Comparison of ENCODE assay signal across 8 cellular contexts in genomic region chr5:177455036-177455660, GRCh38. TPM values are rescaled to one million over a fixed set of nuclear protein-coding genes. Genes with fewer than 3 reads are reported as not detected.
DNase-seq lines count a peak whose midpoint lies in the region; ATAC-seq and TF ChIP-seq lines count a peak whose summit lies in the region.

No MANE protein-coding gene starts in this region.

- H3K4me3 Mint-ChIP-seq in activated T-helper 2 cell treated with anti-CD3 and anti-CD28 coated beads, Interferon-gamma antibody, Interleukin-2, Interleukin-4, amounts not matched to agents 10 μg/mL and 5 μg/mL and 100 μg/mL, durations not matched to agents 14 hours and 24 hours and 36 hours (ENCODE audit: low read depth), result peak overlapping the region; percentile 84

- no peak for TF ChIP-seq RAD21 in IMR-90 (IDR thresholded peaks at IDR 0.05; ENCODE audit: low read length)

- H4K5ac ChIP-seq in IMR-90 (ENCODE audit: low read depth, low read length), result no peak overlapping the region

- H3K4ac ChIP-seq in IMR-90 (ENCODE audit: low read depth, low read length), result no peak overlapping the region

- peaks cover 2% of the 10 kb centered on the region for H3K36me3 Mint-ChIP-seq in activated T-helper 2 cell treated with anti-CD3 and anti-CD28 coated beads, Interferon-gamma antibody, Interleukin-2, Interleukin-4, amounts not matched to agents 10 μg/mL and 5 μg/mL and 100 μg/mL, durations not matched to agents 14 hours and 24 hours and 36 hours (ENCODE audit: low read depth)

- CTCF ChIA-PET in IMR-90 (lab: Yijun Ruan, JAX), result interaction anchor here (0.7 to 5.2 kb wide), 6 partner anchors 10 to 65 kb away, joined by 3 to 44 read pairs (median 4); no protein-coding TSS in a partner anchor

- peak; percentile 32 for DNase-seq in DMS79 (lab: John Stamatoyannopoulos, UW)
- peak; percentile 57 for DNase-seq in IMR-90
- peak; percentile 84 for DNase-seq in RKO (ENCODE audit: low spot score)
- DNase-seq in activated T-helper 2 cell treated with anti-CD3 and anti-CD28 coated beads, Interferon-gamma antibody, Interleukin-2, Interleukin-4, amounts not matched to agents 10 μg/mL and 5 μg/mL and 100 μg/mL, durations not matched to agents 14 hours and 24 hours and 36 hours (ENCODE audit: low spot score), result peak; percentile 89
- no peak for DNase-seq in foreskin keratinocyte
- peak; percentile 62 for DNase-seq in occipital lobe (lab: John Stamatoyannopoulos, UW)
- DNase-seq in thoracic aorta (ENCODE audit: low spot score), result no peak

- peaks cover 8% of the 10 kb centered on the region for H3K4me1 ChIP-seq in IMR-90 (ENCODE audit: control insufficient read depth, insufficient read depth, low read length)
- H3K4me1 ChIP-seq in foreskin keratinocyte, result no peaks in the 10 kb centered on the region
- H3K4me1 ChIP-seq in thoracic aorta (ENCODE audit: control insufficient read depth in 1 of 2, low read depth in 2 of 2), result peaks cover 14 to 46% of the 10 kb centered on the region in 2 donors

- POLR2A ChIA-PET in IMR-90 (lab: Charles Lee; ENCODE audit: unreplicated experiment), result interaction anchor here (0.5 kb wide), 1 partner anchor 66 kb away, joined by 3 read pairs; no protein-coding TSS in a partner anchor

- 0 out of 2 replicates have a peak overlapping the region, but pooled peaks have one; percentile 14 for H3K9ac ChIP-seq in IMR-90 (ENCODE audit: low read depth, low read length)

- H3K36me3 ChIP-seq in IMR-90 (ENCODE audit: control insufficient read depth, insufficient read depth, low read length), result peaks cover 36% of the 10 kb centered on the region
- H3K36me3 ChIP-seq in thoracic aorta, result peaks cover 12% of the 10 kb centered on the region

- H3K9me3 Mint-ChIP-seq in activated T-helper 2 cell treated with anti-CD3 and anti-CD28 coated beads, Interferon-gamma antibody, Interleukin-2, Interleukin-4, amounts not matched to agents 10 μg/mL and 5 μg/mL and 100 μg/mL, durations not matched to agents 14 hours and 24 hours and 36 hours, result no peaks in the 10 kb centered on the region

- H4K20me1 ChIP-seq in IMR-90 (ENCODE audit: insufficient read depth, low read length), result peaks cover 56% of the 10 kb centered on the region

- no peaks in the 10 kb centered on the region for H3K9me3 ChIP-seq in IMR-90 (ENCODE audit: control insufficient read depth, insufficient read depth, low read length)
- no peaks in the 10 kb centered on the region for H3K9me3 ChIP-seq in thoracic aorta

- in situ Hi-C loops in IMR-90 (cut with MboI; ENCODE audit: low sequenced_read_pairs), result no loop called here

- H3K56ac ChIP-seq in IMR-90 (ENCODE audit: extremely low read depth, insufficient read depth, low read length), result 0 out of 2 replicates have a peak overlapping the region, but pooled peaks have one; percentile 1

- H3K4me2 ChIP-seq in IMR-90 (ENCODE audit: low read depth, low read length), result peak overlapping the region; percentile 82

- no peak overlapping the region for H2BK20ac ChIP-seq in IMR-90 (ENCODE audit: low read depth, low read length)

- no peaks in the 10 kb centered on the region for H3K9me1 ChIP-seq in IMR-90 (ENCODE audit: insufficient read depth, low read length)

- BruUV-seq in IMR-90 (replicated peaks; lab: Mats Ljungman, UMichigan), result no TSS peak

- H3K23ac ChIP-seq in IMR-90 (ENCODE audit: low read depth, low read length), result no peak overlapping the region

- TF ChIP-seq CTCF in IMR-90 (conservative IDR thresholded peaks at IDR 0.05; ENCODE audit: low read depth, low read length) (peak; percentile 60), foreskin keratinocyte (conservative IDR thresholded peaks at IDR 0.05) (peak; percentile 78), thoracic aorta (IDR thresholded peaks at IDR 0.05) (peak; percentile 68)

- H3K27me3 ChIP-seq in IMR-90 (ENCODE audit: control insufficient read depth, insufficient read depth, low read length) (no peaks in the 10 kb centered on the region), foreskin keratinocyte (peaks cover 14% of the 10 kb centered on the region), thoracic aorta (replicated peaks; ENCODE audit: insufficient read depth) (no peaks in the 10 kb centered on the region)

- H3K27me3 Mint-ChIP-seq in activated T-helper 2 cell treated with anti-CD3 and anti-CD28 coated beads, Interferon-gamma antibody, Interleukin-2, Interleukin-4, amounts not matched to agents 10 μg/mL and 5 μg/mL and 100 μg/mL, durations not matched to agents 14 hours and 24 hours and 36 hours (ENCODE audit: low read depth), result peaks cover 8% of the 10 kb centered on the region

- no peak overlapping the region for H2BK120ac ChIP-seq in IMR-90 (ENCODE audit: low read depth, low read length)

- no peak overlapping the region for H2BK5ac ChIP-seq in IMR-90 (ENCODE audit: low read depth, low read length, poor library complexity, severe bottlenecking)

- H3K4me3 ChIP-seq in IMR-90 (ENCODE audit: insufficient read depth, low read depth, low read length) (peak overlapping the region; percentile 38), thoracic aorta (peak overlapping the region; percentile 74)

- dilution Hi-C loops in IMR-90 (cut with HindIII; ENCODE audit: low sequenced_read_pairs, unreplicated experiment), result no loop called here

- peaks cover 0 to 7% of the 10 kb centered on the region in 2 experiments; a peak in 1 of 4 replicates for H3K79me1 ChIP-seq in IMR-90 (ENCODE audit: low read depth in 1 of 2, low read length in 2 of 2)

- no peak overlapping the region for H2AK5ac ChIP-seq in IMR-90 (ENCODE audit: low read depth, low read length)

- ATAC-seq in GM21515 (IDR thresholded peaks at IDR 0.05; ENCODE audit: unreplicated experiment), result peak; percentile 45
- ATAC-seq in IMR-90 (ENCODE audit: low read depth), result peak; percentile 37
- peak; percentile 43 for ATAC-seq in foreskin keratinocyte
- peak; percentile 2 for ATAC-seq in thoracic aorta (ENCODE audit: insufficient number of reproducible peaks, low FRiP score, low read depth)

- H3K18ac ChIP-seq in IMR-90 (ENCODE audit: low read depth, low read length), result no peak overlapping the region

- no peak for TF ChIP-seq POLR2A in IMR-90 (IDR thresholded peaks at IDR 0.05; ENCODE audit: low read depth, low read length)

- no peak overlapping the region for H3K27ac Mint-ChIP-seq in activated T-helper 2 cell treated with anti-CD3 and anti-CD28 coated beads, Interferon-gamma antibody, Interleukin-2, Interleukin-4, amounts not matched to agents 10 μg/mL and 5 μg/mL and 100 μg/mL, durations not matched to agents 14 hours and 24 hours and 36 hours

- H3K4me1 Mint-ChIP-seq in activated T-helper 2 cell treated with anti-CD3 and anti-CD28 coated beads, Interferon-gamma antibody, Interleukin-2, Interleukin-4, amounts not matched to agents 10 μg/mL and 5 μg/mL and 100 μg/mL, durations not matched to agents 14 hours and 24 hours and 36 hours (ENCODE audit: low read depth), result peaks cover 17% of the 10 kb centered on the region

- H3K27ac ChIP-seq in IMR-90 (ENCODE audit: insufficient read depth, low read length), result no peak overlapping the region; the same call in 1 of the 2 replicates
- no peak overlapping the region for H3K27ac ChIP-seq in foreskin keratinocyte
- peak overlapping the region; percentile 71 to 81 for H3K27ac ChIP-seq in thoracic aorta

- H4K91ac ChIP-seq in IMR-90 (ENCODE audit: insufficient read depth, low read depth, low read length), result no peak overlapping the region

- H2BK15ac ChIP-seq in IMR-90 (ENCODE audit: low read depth, low read length), result no peak overlapping the region

- H4K8ac ChIP-seq in IMR-90 (ENCODE audit: low read depth in 2 of 2, low read length in 2 of 2), result no peak overlapping the region

- 2% methylated on average over 31 of the region's 80 CpGs; no CpG with 5 or more reads in 1 of the 2 experiments for WGBS in IMR-90 (ENCODE audit: extremely low coverage in 2 of 2, insufficient read length in 1 of 2), 2 experiments

- intact Hi-C loops in IMR-90 (cut with micrococcal nuclease), result loop anchor here (1.0 kb wide), 1 partner anchor 45 kb away; no protein-coding TSS in a partner anchor
- intact Hi-C loops in activated T-helper 2 cell treated with anti-CD3 and anti-CD28 coated beads, Interferon-gamma antibody, Interleukin-2, Interleukin-4, amounts not matched to agents 10 μg/mL and 5 μg/mL and 100 μg/mL, durations not matched to agents 14 hours and 24 hours and 36 hours (cut with micrococcal nuclease), result loop anchor here (1.0 kb wide), 2 partner anchors 29 to 143 kb away; partner anchors contain the start of gene GRK6

- H3K14ac ChIP-seq in IMR-90 (replicated peaks; ENCODE audit: low read depth, low read length), result no peak overlapping the region

- peak overlapping the region; percentile 82 for H2AK9ac ChIP-seq in IMR-90 (replicated peaks; ENCODE audit: low read depth, low read length, poor library complexity)

- peak overlapping the region; percentile 82 for H2AFZ ChIP-seq in IMR-90 (replicated peaks; ENCODE audit: low read length, poor library complexity)

RNA-seq across cellular contexts. Expression of gene PRR7, which starts 8.5 kb away (rescaled TPM):
- total RNA-seq in IMR-90 (2012; rRNA removed), result 1.1 TPM in 2 replicates
- 10.1 and 13.6 TPM in 2 replicates for polyA plus RNA-seq in IMR-90 (2012; rRNA removed)
- polyA plus RNA-seq in IMR-90 (2012; cell fraction: cytosol; rRNA removed), result 11.9 and 36.3 TPM in 2 replicates
- polyA plus RNA-seq in IMR-90 (2012; cell fraction: nucleus; rRNA removed; ENCODE audit: low replicate concordance), result 12.9 and 42.6 TPM in 2 replicates
- 12.1 and 13.0 TPM in 2 replicates for total RNA-seq in activated T-helper 2 cell treated with anti-CD3 and anti-CD28 coated beads, Interferon-gamma antibody, Interleukin-2, Interleukin-4, amounts not matched to agents 10 μg/mL and 5 μg/mL and 100 μg/mL, durations not matched to agents 14 hours and 24 hours and 36 hours
- 2.4 and 3.0 TPM in 2 replicates for total RNA-seq in foreskin keratinocyte
- polyA plus RNA-seq in foreskin keratinocyte, result 4.7 and 5.0 TPM in 2 replicates
- total RNA-seq in occipital lobe, result 11.7 TPM
- 10 to 100 TPM in 1 of 2 donors, 1 to 10 TPM in 1; 4.1 to 11.0 TPM for total RNA-seq in thoracic aorta

RNA-seq across cellular contexts. Expression of gene DBN1, which starts 18.3 kb away (rescaled TPM):
- 122 and 212 TPM in 2 replicates for total RNA-seq in IMR-90 (2012; rRNA removed)
- polyA plus RNA-seq in IMR-90 (2012; rRNA removed), result 187 and 235 TPM in 2 replicates
- polyA plus RNA-seq in IMR-90 (2012; cell fraction: cytosol; rRNA removed), result 150 and 193 TPM in 2 replicates
- 786 and 1,481 TPM in 2 replicates for polyA plus RNA-seq in IMR-90 (2012; cell fraction: nucleus; rRNA removed; ENCODE audit: low replicate concordance)
- 28.7 and 32.9 TPM in 2 replicates for total RNA-seq in activated T-helper 2 cell treated with anti-CD3 and anti-CD28 coated beads, Interferon-gamma antibody, Interleukin-2, Interleukin-4, amounts not matched to agents 10 μg/mL and 5 μg/mL and 100 μg/mL, durations not matched to agents 14 hours and 24 hours and 36 hours
- total RNA-seq in foreskin keratinocyte, result 80.8 and 88.5 TPM in 2 replicates
- 69.8 and 78.7 TPM in 2 replicates for polyA plus RNA-seq in foreskin keratinocyte
- 170 TPM for total RNA-seq in occipital lobe
- 100 to 1,000 TPM in 1 of 2 donors, 10 to 100 TPM in 1; 91.2 to 132 TPM for total RNA-seq in thoracic aorta

RNA-seq across cellular contexts. Expression of gene GRK6, which starts 28.7 kb away (rescaled TPM):
- total RNA-seq in IMR-90 (2012; rRNA removed), result 30.1 and 35.0 TPM in 2 replicates
- 25.3 and 30.1 TPM in 2 replicates for polyA plus RNA-seq in IMR-90 (2012; rRNA removed)
- polyA plus RNA-seq in IMR-90 (2012; cell fraction: cytosol; rRNA removed), result 29.1 and 34.2 TPM in 2 replicates
- 23.2 and 34.3 TPM in 2 replicates for polyA plus RNA-seq in IMR-90 (2012; cell fraction: nucleus; rRNA removed; ENCODE audit: low replicate concordance)
- 131 and 134 TPM in 2 replicates for total RNA-seq in activated T-helper 2 cell treated with anti-CD3 and anti-CD28 coated beads, Interferon-gamma antibody, Interleukin-2, Interleukin-4, amounts not matched to agents 10 μg/mL and 5 μg/mL and 100 μg/mL, durations not matched to agents 14 hours and 24 hours and 36 hours
- 49.4 and 58.1 TPM in 2 replicates for total RNA-seq in foreskin keratinocyte
- 44.7 and 50.5 TPM in 2 replicates for polyA plus RNA-seq in foreskin keratinocyte
- total RNA-seq in occipital lobe, result 14.0 TPM
- total RNA-seq in thoracic aorta, result 10 to 100 TPM; 27.3 to 33.3 TPM

RNA-seq across cellular contexts. Expression of gene PDLIM7, which starts 42.3 kb away (rescaled TPM):
- total RNA-seq in IMR-90 (2012; rRNA removed) (70.4 and 72.5 TPM in 2 replicates), foreskin keratinocyte (71.7 and 77.8 TPM in 2 replicates), occipital lobe (7.8 TPM), thoracic aorta (100 to 1,000 TPM; 626 to 891 TPM)
- polyA plus RNA-seq in IMR-90 (2012; rRNA removed) (534 and 574 TPM in 2 replicates), foreskin keratinocyte (106 and 107 TPM in 2 replicates)
- 252 and 588 TPM in 2 replicates for polyA plus RNA-seq in IMR-90 (2012; cell fraction: cytosol; rRNA removed)
- 1,535 and 3,107 TPM in 2 replicates for polyA plus RNA-seq in IMR-90 (2012; cell fraction: nucleus; rRNA removed; ENCODE audit: low replicate concordance)
- total RNA-seq in activated T-helper 2 cell treated with anti-CD3 and anti-CD28 coated beads, Interferon-gamma antibody, Interleukin-2, Interleukin-4, amounts not matched to agents 10 μg/mL and 5 μg/mL and 100 μg/mL, durations not matched to agents 14 hours and 24 hours and 36 hours, result 85.4 and 86.9 TPM in 2 replicates

RNA-seq across cellular contexts. Expression of gene F12, which starts 45.8 kb away (rescaled TPM):
- 0.36 and 0.56 TPM in 2 replicates for total RNA-seq in IMR-90 (2012; rRNA removed)
- polyA plus RNA-seq in IMR-90 (2012; rRNA removed), result 1.2 and 1.4 TPM in 2 replicates
- polyA plus RNA-seq in IMR-90 (2012; cell fraction: cytosol; rRNA removed), result 1.2 and 1.5 TPM in 2 replicates
- 1.3 and 4.0 TPM in 2 replicates for polyA plus RNA-seq in IMR-90 (2012; cell fraction: nucleus; rRNA removed; ENCODE audit: low replicate concordance)
- total RNA-seq in activated T-helper 2 cell treated with anti-CD3 and anti-CD28 coated beads, Interferon-gamma antibody, Interleukin-2, Interleukin-4, amounts not matched to agents 10 μg/mL and 5 μg/mL and 100 μg/mL, durations not matched to agents 14 hours and 24 hours and 36 hours, result 3.5 and 5.8 TPM in 2 replicates
- total RNA-seq in foreskin keratinocyte, result 6.0 and 9.7 TPM in 2 replicates
- 11.8 and 12.3 TPM in 2 replicates for polyA plus RNA-seq in foreskin keratinocyte
- total RNA-seq in occipital lobe, result 3.9 TPM
- total RNA-seq in thoracic aorta, result not detected

Comparison
In these comparisons a context has a peak if more than half of its experiments do, and no peak if none do; other contexts are left out.
1. DNase-seq: peak in DMS79 (single experiment), IMR-90 (single experiment), RKO (single experiment), activated T-helper 2 cell treated with anti-CD3 and anti-CD28 coated beads, Interferon-gamma antibody, Interleukin-2, Interleukin-4, amounts not matched to agents 10 μg/mL and 5 μg/mL and 100 μg/mL, durations not matched to agents 14 hours and 24 hours and 36 hours (single experiment) and occipital lobe (single experiment); none in foreskin keratinocyte (0 of 2) and thoracic aorta (single experiment).
2. H3K27ac ChIP-seq: peak in thoracic aorta (2 of 2); none in IMR-90 (single experiment) and foreskin keratinocyte (single experiment).
3. Peak in every context shown above with its lines, with median percentiles within 50 percentile points of each other: ATAC-seq and CTCF ChIP-seq.